10 cellular contexts compared by ENCODE assay signal in genomic region chr13:97122381-97122996, GRCh38.
DNase-seq lines count a peak whose midpoint lies in the region; ATAC-seq and TF ChIP-seq lines count a peak whose summit lies in the region.
"Had no signal": no experiment of that assay in that cellular context is flagged by ENCODE, and none has a peak within 500 bp of the region (broad histone marks: within the 10 kb centered on the region; RNA-seq: fewer than 3 reads in every experiment).

No MANE protein-coding gene starts in this region.

- H3K36me3 ChIP-seq in esophagus squamous epithelium: no peaks in the 10 kb centered on the region
- H3K36me3 ChIP-seq: colonic mucosa had no signal

- H3K27me3 ChIP-seq in esophagus squamous epithelium: no peaks in the 10 kb centered on the region
- H3K27me3 ChIP-seq: colonic mucosa had no signal

- peak; percentile 85 for DNase-seq in HCEC 1CT
- peak; percentile 64 for DNase-seq in RPMI7951 (ENCODE audit: low read depth)
- DNase-seq in esophagus squamous epithelium (lab: John Stamatoyannopoulos, UW): no peak
- DNase-seq in pulmonary artery endothelial cell (ENCODE audit: low read depth, low spot score): peak; percentile 35
- DNase-seq in NCI-H82 (lab: John Stamatoyannopoulos, UW): no peak
- DNase-seq: colonic mucosa, right cardiac atrium, SHP77 treated with DMSO at 0.1 percent for 48 hours had no signal

- H3K4me1 ChIP-seq in esophagus squamous epithelium: peaks cover 25 to 94% (median 42%) of the 10 kb centered on the region in 3 donors
- H3K4me1 ChIP-seq: colonic mucosa had no signal

- TF ChIP-seq CTCF in esophagus squamous epithelium (IDR thresholded peaks at IDR 0.05): no peak

- peak overlapping the region in 3 of 4 donors; percentile 15 to 48 (median 17) for H3K27ac ChIP-seq in esophagus squamous epithelium
- H3K27ac ChIP-seq: colonic mucosa had no signal

- no peak for TF ChIP-seq POLR2A in esophagus squamous epithelium (IDR thresholded peaks at IDR 0.05)

- no peak overlapping the region for H3K4me3 ChIP-seq in esophagus squamous epithelium
- H3K4me3 ChIP-seq: colonic mucosa had no signal

- H3K9me3 ChIP-seq in esophagus squamous epithelium: no peaks in the 10 kb centered on the region
- H3K9me3 ChIP-seq: colonic mucosa had no signal

- ATAC-seq in GM19351 (IDR thresholded peaks at IDR 0.05; ENCODE audit: unreplicated experiment): no peak
- ATAC-seq in HG03045 (IDR thresholded peaks at IDR 0.05; ENCODE audit: unreplicated experiment): no peak
- ATAC-seq: right cardiac atrium had no signal

- 26 to 36% methylated on average over 4 of the region's 4 CpGs for WGBS in esophagus squamous epithelium, 2 donors

- intact Hi-C loops in esophagus squamous epithelium (cut with DNase I): no loop called here

Comparison
In these comparisons a context has a peak if more than half of its experiments do, and no peak if none do; other contexts are left out.
1. DNase-seq: peak in HCEC 1CT (single experiment), RPMI7951 (single experiment) and pulmonary artery endothelial cell (single experiment); none in esophagus squamous epithelium (single experiment) and NCI-H82 (single experiment).